In the genomic region with DNA sequence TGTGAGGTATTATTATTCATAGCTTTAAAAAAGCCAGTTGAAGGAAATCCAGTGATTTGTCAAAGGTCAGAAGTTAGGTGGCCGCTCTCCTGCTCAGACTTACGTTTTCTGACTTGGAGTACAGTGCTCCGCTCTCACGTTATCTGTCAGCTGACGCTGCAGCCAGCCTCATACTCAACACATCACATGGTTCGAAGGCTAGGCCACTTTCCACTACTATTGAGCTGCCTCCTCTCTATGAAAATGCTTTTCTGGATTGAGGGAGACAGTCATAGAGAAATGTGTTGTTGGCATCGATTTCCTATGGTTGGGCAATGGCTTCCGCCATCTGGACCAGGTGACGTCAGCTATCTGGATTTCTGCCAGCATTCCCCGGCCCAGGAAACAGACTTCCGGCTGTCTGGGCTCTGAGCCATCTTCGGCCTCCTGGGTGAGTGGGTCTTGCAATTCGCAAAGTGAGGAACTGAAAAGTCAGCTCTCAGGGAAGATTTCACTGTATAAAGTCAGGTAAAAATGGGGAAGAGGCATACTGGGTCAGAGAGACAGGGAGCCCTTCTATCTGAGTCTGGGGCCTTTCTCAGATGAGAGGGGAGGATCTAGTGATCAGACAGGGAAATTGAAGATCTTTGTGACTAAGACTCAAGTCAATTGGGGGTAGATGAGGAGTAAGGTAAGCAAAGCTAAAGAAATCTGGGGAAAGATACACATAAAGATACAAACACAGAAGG, we compare ENCODE assay signal across 1 cellular context.
TF ChIP-seq lines count a peak whose summit lies in the region.

No MANE protein-coding gene starts in this region.

TF ChIP-seq in K562, 482 proteins besides CTCF, POLR2A, EP300 and RAD21 (continued from another document and continues in another):
- TF ChIP-seq, protein P1, sequence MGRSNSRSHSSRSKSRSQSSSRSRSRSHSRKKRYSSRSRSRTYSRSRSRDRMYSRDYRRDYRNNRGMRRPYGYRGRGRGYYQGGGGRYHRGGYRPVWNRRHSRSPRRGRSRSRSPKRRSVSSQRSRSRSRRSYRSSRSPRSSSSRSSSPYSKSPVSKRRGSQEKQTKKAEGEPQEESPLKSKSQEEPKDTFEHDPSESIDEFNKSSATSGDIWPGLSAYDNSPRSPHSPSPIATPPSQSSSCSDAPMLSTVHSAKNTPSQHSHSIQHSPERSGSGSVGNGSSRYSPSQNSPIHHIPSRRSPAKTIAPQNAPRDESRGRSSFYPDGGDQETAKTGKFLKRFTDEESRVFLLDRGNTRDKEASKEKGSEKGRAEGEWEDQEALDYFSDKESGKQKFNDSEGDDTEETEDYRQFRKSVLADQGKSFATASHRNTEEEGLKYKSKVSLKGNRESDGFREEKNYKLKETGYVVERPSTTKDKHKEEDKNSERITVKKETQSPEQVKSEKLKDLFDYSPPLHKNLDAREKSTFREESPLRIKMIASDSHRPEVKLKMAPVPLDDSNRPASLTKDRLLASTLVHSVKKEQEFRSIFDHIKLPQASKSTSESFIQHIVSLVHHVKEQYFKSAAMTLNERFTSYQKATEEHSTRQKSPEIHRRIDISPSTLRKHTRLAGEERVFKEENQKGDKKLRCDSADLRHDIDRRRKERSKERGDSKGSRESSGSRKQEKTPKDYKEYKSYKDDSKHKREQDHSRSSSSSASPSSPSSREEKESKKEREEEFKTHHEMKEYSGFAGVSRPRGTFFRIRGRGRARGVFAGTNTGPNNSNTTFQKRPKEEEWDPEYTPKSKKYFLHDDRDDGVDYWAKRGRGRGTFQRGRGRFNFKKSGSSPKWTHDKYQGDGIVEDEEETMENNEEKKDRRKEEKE (IDR thresholded peaks at IDR 0.05; ENCODE audit: borderline replicate concordance in 1 of 2, control insufficient read depth in 1 of 2, low read depth in 2 of 2, low read length in 1 of 2) = no peak; a peak in 1 of 4 replicates
- TF ChIP-seq, protein P2, sequence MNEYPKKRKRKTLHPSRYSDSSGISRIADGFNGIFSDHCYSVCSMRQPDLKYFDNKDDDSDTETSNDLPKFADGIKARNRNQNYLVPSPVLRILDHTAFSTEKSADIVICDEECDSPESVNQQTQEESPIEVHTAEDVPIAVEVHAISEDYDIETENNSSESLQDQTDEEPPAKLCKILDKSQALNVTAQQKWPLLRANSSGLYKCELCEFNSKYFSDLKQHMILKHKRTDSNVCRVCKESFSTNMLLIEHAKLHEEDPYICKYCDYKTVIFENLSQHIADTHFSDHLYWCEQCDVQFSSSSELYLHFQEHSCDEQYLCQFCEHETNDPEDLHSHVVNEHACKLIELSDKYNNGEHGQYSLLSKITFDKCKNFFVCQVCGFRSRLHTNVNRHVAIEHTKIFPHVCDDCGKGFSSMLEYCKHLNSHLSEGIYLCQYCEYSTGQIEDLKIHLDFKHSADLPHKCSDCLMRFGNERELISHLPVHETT (CRISPR knock-in tag; conservative IDR thresholded peaks at IDR 0.05 in 1 of 2, IDR thresholded peaks at IDR 0.05 in 1 of 2) = peak in 1 of 2 experiments; percentile 85; a peak in 2 of 4 replicates
- no peak for TF ChIP-seq HLTF (IDR thresholded peaks at IDR 0.05)
- TF ChIP-seq, protein P3, sequence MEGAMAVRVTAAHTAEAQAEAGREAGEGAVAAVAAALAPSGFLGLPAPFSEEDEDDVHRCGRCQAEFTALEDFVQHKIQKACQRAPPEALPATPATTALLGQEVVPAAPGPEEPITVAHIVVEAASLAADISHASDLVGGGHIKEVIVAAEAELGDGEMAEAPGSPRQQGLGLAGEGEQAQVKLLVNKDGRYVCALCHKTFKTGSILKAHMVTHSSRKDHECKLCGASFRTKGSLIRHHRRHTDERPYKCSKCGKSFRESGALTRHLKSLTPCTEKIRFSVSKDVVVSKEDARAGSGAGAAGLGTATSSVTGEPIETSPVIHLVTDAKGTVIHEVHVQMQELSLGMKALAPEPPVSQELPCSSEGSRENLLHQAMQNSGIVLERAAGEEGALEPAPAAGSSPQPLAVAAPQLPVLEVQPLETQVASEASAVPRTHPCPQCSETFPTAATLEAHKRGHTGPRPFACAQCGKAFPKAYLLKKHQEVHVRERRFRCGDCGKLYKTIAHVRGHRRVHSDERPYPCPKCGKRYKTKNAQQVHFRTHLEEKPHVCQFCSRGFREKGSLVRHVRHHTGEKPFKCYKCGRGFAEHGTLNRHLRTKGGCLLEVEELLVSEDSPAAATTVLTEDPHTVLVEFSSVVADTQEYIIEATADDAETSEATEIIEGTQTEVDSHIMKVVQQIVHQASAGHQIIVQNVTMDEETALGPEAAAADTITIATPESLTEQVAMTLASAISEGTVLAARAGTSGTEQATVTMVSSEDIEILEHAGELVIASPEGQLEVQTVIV (CRISPR knock-in tag; IDR thresholded peaks at IDR 0.05; ENCODE audit: borderline replicate concordance) = no peak
- peak; percentile 26; the same call in 1 of the 2 replicates for TF ChIP-seq ZNF316 (IDR thresholded peaks at IDR 0.05)
- TF ChIP-seq ELF4 (CRISPR knock-in tag; IDR thresholded peaks at IDR 0.05) = peak; percentile 87
- peak; percentile 35; the same call in 1 of the 2 replicates for TF ChIP-seq ADNP (tag; IDR thresholded peaks at IDR 0.05)
- TF ChIP-seq CREM (IDR thresholded peaks at IDR 0.05; ENCODE audit: low read depth) = peak; percentile 96
- TF ChIP-seq ZNF830 (CRISPR knock-in tag; IDR thresholded peaks at IDR 0.05) = peak; percentile 76; the same call in 1 of the 2 replicates
- peak; percentile 59; the same call in 1 of the 2 replicates for TF ChIP-seq DDX20 (tag; IDR thresholded peaks at IDR 0.05; ENCODE audit: low read depth)
- TF ChIP-seq, protein P4, sequence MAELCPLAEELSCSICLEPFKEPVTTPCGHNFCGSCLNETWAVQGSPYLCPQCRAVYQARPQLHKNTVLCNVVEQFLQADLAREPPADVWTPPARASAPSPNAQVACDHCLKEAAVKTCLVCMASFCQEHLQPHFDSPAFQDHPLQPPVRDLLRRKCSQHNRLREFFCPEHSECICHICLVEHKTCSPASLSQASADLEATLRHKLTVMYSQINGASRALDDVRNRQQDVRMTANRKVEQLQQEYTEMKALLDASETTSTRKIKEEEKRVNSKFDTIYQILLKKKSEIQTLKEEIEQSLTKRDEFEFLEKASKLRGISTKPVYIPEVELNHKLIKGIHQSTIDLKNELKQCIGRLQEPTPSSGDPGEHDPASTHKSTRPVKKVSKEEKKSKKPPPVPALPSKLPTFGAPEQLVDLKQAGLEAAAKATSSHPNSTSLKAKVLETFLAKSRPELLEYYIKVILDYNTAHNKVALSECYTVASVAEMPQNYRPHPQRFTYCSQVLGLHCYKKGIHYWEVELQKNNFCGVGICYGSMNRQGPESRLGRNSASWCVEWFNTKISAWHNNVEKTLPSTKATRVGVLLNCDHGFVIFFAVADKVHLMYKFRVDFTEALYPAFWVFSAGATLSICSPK (IDR thresholded peaks at IDR 0.05; ENCODE audit: borderline replicate concordance) = no peak
- peak; percentile 66 for TF ChIP-seq ASH1L (IDR thresholded peaks at IDR 0.05; ENCODE audit: borderline replicate concordance, low read depth, partially characterized antibody)
- TF ChIP-seq NBN (IDR thresholded peaks at IDR 0.05; ENCODE audit: low read depth) = peak; percentile 97
- no peak for TF ChIP-seq NCOA1 (IDR thresholded peaks at IDR 0.05; ENCODE audit: low read depth)
- no peak for TF ChIP-seq DNMT1 (IDR thresholded peaks at IDR 0.05)
- TF ChIP-seq BCL6 (CRISPR knock-in tag; IDR thresholded peaks at IDR 0.05) = peak; percentile 84; the same call in 1 of the 2 replicates
- TF ChIP-seq, protein P5, sequence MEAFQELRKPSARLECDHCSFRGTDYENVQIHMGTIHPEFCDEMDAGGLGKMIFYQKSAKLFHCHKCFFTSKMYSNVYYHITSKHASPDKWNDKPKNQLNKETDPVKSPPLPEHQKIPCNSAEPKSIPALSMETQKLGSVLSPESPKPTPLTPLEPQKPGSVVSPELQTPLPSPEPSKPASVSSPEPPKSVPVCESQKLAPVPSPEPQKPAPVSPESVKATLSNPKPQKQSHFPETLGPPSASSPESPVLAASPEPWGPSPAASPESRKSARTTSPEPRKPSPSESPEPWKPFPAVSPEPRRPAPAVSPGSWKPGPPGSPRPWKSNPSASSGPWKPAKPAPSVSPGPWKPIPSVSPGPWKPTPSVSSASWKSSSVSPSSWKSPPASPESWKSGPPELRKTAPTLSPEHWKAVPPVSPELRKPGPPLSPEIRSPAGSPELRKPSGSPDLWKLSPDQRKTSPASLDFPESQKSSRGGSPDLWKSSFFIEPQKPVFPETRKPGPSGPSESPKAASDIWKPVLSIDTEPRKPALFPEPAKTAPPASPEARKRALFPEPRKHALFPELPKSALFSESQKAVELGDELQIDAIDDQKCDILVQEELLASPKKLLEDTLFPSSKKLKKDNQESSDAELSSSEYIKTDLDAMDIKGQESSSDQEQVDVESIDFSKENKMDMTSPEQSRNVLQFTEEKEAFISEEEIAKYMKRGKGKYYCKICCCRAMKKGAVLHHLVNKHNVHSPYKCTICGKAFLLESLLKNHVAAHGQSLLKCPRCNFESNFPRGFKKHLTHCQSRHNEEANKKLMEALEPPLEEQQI (IDR thresholded peaks at IDR 0.05) = peak; percentile 26; the same call in 1 of the 2 replicates
- TF ChIP-seq ZNF23 (CRISPR knock-in tag; IDR thresholded peaks at IDR 0.05) = no peak
- TF ChIP-seq SP2 (IDR thresholded peaks at IDR 0.05; ENCODE audit: extremely low read depth, low read depth, low read length, poor library complexity, severe bottlenecking) = no peak
- no peak for TF ChIP-seq HMG20A (CRISPR knock-in tag; conservative IDR thresholded peaks at IDR 0.05)
- TF ChIP-seq ZNF140 (CRISPR knock-in tag; IDR thresholded peaks at IDR 0.05) = no peak
- TF ChIP-seq KLF6 (CRISPR knock-in tag; IDR thresholded peaks at IDR 0.05; ENCODE audit: borderline replicate concordance) = peak; percentile 93
- TF ChIP-seq SETDB1 (IDR thresholded peaks at IDR 0.05; ENCODE audit: low read length) = no peak
- no peak for TF ChIP-seq CAMTA2 (CRISPR knock-in tag; conservative IDR thresholded peaks at IDR 0.05)
- TF ChIP-seq, protein P6, sequence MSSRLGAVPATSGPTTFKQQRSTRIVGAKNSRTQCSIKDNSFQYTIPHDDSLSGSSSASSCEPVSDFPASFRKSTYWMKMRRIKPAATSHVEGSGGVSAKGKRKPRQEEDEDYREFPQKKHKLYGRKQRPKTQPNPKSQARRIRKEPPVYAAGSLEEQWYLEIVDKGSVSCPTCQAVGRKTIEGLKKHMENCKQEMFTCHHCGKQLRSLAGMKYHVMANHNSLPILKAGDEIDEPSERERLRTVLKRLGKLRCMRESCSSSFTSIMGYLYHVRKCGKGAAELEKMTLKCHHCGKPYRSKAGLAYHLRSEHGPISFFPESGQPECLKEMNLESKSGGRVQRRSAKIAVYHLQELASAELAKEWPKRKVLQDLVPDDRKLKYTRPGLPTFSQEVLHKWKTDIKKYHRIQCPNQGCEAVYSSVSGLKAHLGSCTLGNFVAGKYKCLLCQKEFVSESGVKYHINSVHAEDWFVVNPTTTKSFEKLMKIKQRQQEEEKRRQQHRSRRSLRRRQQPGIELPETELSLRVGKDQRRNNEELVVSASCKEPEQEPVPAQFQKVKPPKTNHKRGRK (tag; IDR thresholded peaks at IDR 0.05) = no peak
- TF ChIP-seq, protein P7, sequence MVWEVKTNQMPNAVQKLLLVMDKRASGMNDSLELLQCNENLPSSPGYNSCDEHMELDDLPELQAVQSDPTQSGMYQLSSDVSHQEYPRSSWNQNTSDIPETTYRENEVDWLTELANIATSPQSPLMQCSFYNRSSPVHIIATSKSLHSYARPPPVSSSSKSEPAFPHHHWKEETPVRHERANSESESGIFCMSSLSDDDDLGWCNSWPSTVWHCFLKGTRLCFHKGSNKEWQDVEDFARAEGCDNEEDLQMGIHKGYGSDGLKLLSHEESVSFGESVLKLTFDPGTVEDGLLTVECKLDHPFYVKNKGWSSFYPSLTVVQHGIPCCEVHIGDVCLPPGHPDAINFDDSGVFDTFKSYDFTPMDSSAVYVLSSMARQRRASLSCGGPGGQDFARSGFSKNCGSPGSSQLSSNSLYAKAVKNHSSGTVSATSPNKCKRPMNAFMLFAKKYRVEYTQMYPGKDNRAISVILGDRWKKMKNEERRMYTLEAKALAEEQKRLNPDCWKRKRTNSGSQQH (CRISPR knock-in tag; IDR thresholded peaks at IDR 0.05) = peak; percentile 28; the same call in 1 of the 2 replicates
- TF ChIP-seq ARID2 (IDR thresholded peaks at IDR 0.05) = no peak
- no peak for TF ChIP-seq NFXL1 (CRISPR knock-in tag; IDR thresholded peaks at IDR 0.05)
- TF ChIP-seq, protein P8, sequence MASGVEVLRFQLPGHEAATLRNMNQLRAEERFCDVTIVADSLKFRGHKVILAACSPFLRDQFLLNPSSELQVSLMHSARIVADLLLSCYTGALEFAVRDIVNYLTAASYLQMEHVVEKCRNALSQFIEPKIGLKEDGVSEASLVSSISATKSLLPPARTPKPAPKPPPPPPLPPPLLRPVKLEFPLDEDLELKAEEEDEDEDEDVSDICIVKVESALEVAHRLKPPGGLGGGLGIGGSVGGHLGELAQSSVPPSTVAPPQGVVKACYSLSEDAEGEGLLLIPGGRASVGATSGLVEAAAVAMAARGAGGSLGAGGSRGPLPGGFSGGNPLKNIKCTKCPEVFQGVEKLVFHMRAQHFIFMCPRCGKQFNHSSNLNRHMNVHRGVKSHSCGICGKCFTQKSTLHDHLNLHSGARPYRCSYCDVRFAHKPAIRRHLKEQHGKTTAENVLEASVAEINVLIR (CRISPR knock-in tag; IDR thresholded peaks at IDR 0.05) = peak; percentile 86
- no peak for TF ChIP-seq NR2C2 (CRISPR knock-in tag; IDR thresholded peaks at IDR 0.05)
- peak; percentile 90 for TF ChIP-seq NR2C2 (tag; IDR thresholded peaks at IDR 0.05)
- no peak for TF ChIP-seq ZNF184 (CRISPR knock-in tag; IDR thresholded peaks at IDR 0.05)
- TF ChIP-seq, protein P9, sequence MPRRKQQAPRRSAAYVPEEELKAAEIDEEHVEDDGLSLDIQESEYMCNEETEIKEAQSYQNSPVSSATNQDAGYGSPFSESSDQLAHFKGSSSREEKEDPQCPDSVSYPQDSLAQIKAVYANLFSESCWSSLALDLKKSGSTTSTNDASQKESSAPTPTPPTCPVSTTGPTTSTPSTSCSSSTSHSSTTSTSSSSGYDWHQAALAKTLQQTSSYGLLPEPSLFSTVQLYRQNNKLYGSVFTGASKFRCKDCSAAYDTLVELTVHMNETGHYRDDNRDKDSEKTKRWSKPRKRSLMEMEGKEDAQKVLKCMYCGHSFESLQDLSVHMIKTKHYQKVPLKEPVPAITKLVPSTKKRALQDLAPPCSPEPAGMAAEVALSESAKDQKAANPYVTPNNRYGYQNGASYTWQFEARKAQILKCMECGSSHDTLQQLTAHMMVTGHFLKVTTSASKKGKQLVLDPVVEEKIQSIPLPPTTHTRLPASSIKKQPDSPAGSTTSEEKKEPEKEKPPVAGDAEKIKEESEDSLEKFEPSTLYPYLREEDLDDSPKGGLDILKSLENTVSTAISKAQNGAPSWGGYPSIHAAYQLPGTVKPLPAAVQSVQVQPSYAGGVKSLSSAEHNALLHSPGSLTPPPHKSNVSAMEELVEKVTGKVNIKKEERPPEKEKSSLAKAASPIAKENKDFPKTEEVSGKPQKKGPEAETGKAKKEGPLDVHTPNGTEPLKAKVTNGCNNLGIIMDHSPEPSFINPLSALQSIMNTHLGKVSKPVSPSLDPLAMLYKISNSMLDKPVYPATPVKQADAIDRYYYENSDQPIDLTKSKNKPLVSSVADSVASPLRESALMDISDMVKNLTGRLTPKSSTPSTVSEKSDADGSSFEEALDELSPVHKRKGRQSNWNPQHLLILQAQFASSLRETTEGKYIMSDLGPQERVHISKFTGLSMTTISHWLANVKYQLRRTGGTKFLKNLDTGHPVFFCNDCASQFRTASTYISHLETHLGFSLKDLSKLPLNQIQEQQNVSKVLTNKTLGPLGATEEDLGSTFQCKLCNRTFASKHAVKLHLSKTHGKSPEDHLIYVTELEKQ (CRISPR knock-in tag; IDR thresholded peaks at IDR 0.05) = peak; percentile 79; the same call in 1 of the 2 replicates
